14 cellular contexts compared by ENCODE assay signal in the genomic region with DNA sequence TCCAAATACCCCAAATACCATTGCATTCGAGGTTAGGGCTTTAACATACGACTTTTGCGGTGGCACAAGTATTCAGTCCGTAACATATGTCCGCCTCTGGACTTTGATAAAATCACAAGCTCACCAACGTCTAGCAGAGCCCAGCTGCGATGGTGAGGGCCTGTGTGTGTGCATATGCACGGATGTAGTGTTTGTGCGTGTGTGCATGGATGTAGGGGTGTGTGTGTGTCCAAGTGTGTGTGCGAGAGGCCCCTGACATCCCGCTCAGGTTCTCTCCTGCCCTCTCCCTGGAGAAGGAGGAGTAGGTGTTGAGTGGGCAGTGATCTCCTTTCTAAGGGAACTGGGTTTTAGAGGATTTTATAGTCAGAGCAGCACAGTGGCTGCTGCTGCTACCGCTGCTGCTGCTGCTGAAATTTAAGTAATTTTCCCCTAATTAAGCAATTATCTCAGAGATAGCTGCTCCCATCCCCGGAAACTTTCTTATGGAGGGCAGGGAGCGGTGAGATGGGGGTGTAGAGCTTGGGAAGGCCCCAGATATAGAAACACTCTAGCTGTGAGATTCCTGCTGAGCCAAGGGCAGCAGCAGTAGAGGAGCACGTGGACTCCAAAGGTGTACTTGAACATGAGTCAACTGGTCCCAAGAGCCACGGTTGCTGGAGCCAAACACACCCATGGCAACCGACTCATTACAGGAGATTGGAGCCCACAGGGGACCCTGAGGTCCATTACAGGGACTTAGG.
DNase-seq lines count a peak whose midpoint lies in the region; ATAC-seq and TF ChIP-seq lines count a peak whose summit lies in the region.
"Had no signal": no experiment of that assay in that cellular context is flagged by ENCODE, and none has a peak within 500 bp of the region (broad histone marks: within the 10 kb centered on the region; RNA-seq: fewer than 3 reads in every experiment).

No MANE protein-coding gene starts in this region.

- H3K4me3 ChIP-seq in right cardiac atrium (ENCODE audit: low read length) (no peak overlapping the region), brain microvascular endothelial cell (ENCODE audit: low read depth, low read length) (no peak overlapping the region)

- intact Hi-C loops in right cardiac atrium (cut with DNase I): no loop called here

- POLR2A ChIA-PET in HEK293T (lab: Yijun Ruan, JAX): no interaction called here

- TF ChIP-seq CTCF in brain microvascular endothelial cell (IDR thresholded peaks at IDR 0.05; ENCODE audit: low read depth, low read length, missing control alignments): no peak

- H3K4me1 ChIP-seq in right cardiac atrium (ENCODE audit: control insufficient read depth, insufficient read depth, low read length): peaks cover 6% of the 10 kb centered on the region

- H3K9me3 ChIP-seq in right cardiac atrium (ENCODE audit: control insufficient read depth, low read length): no peaks in the 10 kb centered on the region

- in situ Hi-C loops in brain microvascular endothelial cell (cut with HindIII; ENCODE audit: low pct_ligation_motif_present, low sequenced_read_pairs): no loop called here

- no peaks in the 10 kb centered on the region for H3K36me3 ChIP-seq in brain microvascular endothelial cell (replicated peaks)

- peak; percentile 64 for DNase-seq in DMS153 (lab: John Stamatoyannopoulos, UW)
- no peak for DNase-seq in DMS153 treated with DMSO at 0.1 percent for 48 hours (lab: John Stamatoyannopoulos, UW; ENCODE audit: unreplicated experiment)
- DNase-seq in NCI-H1092 treated with DMSO at 0.1 percent for 48 hours (lab: John Stamatoyannopoulos, UW): peak; percentile 44
- peak; percentile 60 for DNase-seq in NCI-H345 treated with DMSO at 0.1 percent for 48 hours (lab: John Stamatoyannopoulos, UW; ENCODE audit: unreplicated experiment)
- DNase-seq in right cardiac atrium: no peak
- no peak for DNase-seq in brain microvascular endothelial cell
- no peak for DNase-seq in HEK293T (ENCODE audit: extremely low spot score)
- DNase-seq: 8988T; Calu3; cortex of kidney; islet precursor cell; naive B cell; stimulated activated naive CD4-positive, alpha-beta T cell treated with Interleukin-2 at 50 U/mL for 16 hours had no signal

- H3K27me3 ChIP-seq in right cardiac atrium (ENCODE audit: control insufficient read depth, insufficient read depth): no peaks in the 10 kb centered on the region
- no peaks in the 10 kb centered on the region for H3K27me3 ChIP-seq in brain microvascular endothelial cell (replicated peaks)

- H3K27ac ChIP-seq in right cardiac atrium (ENCODE audit: low read length) (no peak overlapping the region), brain microvascular endothelial cell (no peak overlapping the region)

- CTCF ChIA-PET in HEK293T (lab: Yijun Ruan, JAX): no interaction called here

- ATAC-seq in right cardiac atrium (peak; percentile 15 to 26), GM21528 (IDR thresholded peaks at IDR 0.05; ENCODE audit: low FRiP score, unreplicated experiment) (no peak)

- WGBS in right cardiac atrium: 80% methylated on average over 17 of the region's 17 CpGs

TF ChIP-seq in HEK293T, 16 proteins besides CTCF, POLR2A, EP300 and RAD21:
- TF ChIP-seq FOXM1 (IDR thresholded peaks at IDR 0.05; ENCODE audit: borderline replicate concordance) (no peak), ARNT (IDR thresholded peaks at IDR 0.05) (no peak), HDGF (IDR thresholded peaks at IDR 0.05; ENCODE audit: borderline replicate concordance) (no peak), ELF4 (IDR thresholded peaks at IDR 0.05) (no peak)
TF ChIP-seq in HEK293T: peak in this region for 0.

Comparison
In these comparisons a context has a peak if more than half of its experiments do, and no peak if none do; other contexts are left out.
1. DNase-seq: peak in DMS153 (single experiment), NCI-H1092 treated with DMSO at 0.1 percent for 48 hours (single experiment) and NCI-H345 treated with DMSO at 0.1 percent for 48 hours (single experiment); none in DMS153 treated with DMSO at 0.1 percent for 48 hours (single experiment), right cardiac atrium (0 of 3), brain microvascular endothelial cell (single experiment) and HEK293T (single experiment).